1 cellular context compared by ENCODE assay signal in the genomic region with DNA sequence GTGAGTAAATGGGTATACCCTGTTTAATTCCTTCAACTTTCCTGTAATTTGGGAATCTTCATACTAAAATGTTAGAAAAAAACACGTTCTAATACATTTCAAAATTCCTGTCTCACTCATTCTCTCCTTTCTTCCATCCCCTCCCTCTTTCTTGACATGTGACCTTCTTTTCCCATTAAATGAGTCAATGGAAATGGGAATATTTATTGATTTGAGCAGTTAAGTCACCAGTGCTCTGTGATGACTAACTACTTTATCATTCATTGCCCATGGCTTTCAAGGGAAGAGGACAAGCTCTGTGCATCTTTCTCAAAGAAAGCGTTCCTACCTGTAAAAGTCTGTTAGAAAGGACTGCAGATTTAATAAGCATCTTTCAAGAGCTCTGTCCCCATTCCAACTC.
A peak's percentile ranks its signal among the peaks of the same experiment; 100 is the strongest.
TF ChIP-seq lines count a peak whose summit lies in the region.

No MANE protein-coding gene starts in this region.

TF ChIP-seq in IMR-90, 13 proteins besides CTCF, POLR2A, EP300 and RAD21:
- no peak for TF ChIP-seq CHD1 (IDR thresholded peaks at IDR 0.05; ENCODE audit: low read depth, low read length)
- TF ChIP-seq MAZ (IDR thresholded peaks at IDR 0.05; ENCODE audit: borderline replicate concordance, low read depth, low read length) = no peak
- TF ChIP-seq, protein P1, sequence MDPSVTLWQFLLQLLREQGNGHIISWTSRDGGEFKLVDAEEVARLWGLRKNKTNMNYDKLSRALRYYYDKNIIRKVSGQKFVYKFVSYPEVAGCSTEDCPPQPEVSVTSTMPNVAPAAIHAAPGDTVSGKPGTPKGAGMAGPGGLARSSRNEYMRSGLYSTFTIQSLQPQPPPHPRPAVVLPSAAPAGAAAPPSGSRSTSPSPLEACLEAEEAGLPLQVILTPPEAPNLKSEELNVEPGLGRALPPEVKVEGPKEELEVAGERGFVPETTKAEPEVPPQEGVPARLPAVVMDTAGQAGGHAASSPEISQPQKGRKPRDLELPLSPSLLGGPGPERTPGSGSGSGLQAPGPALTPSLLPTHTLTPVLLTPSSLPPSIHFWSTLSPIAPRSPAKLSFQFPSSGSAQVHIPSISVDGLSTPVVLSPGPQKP (IDR thresholded peaks at IDR 0.05; ENCODE audit: borderline replicate concordance, low read depth, low read length) = no peak
- TF ChIP-seq, protein P2, sequence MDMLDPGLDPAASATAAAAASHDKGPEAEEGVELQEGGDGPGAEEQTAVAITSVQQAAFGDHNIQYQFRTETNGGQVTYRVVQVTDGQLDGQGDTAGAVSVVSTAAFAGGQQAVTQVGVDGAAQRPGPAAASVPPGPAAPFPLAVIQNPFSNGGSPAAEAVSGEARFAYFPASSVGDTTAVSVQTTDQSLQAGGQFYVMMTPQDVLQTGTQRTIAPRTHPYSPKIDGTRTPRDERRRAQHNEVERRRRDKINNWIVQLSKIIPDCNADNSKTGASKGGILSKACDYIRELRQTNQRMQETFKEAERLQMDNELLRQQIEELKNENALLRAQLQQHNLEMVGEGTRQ (IDR thresholded peaks at IDR 0.05; ENCODE audit: low read depth, low read length) = peak; percentile 53
- no peak for TF ChIP-seq BHLHE40 (IDR thresholded peaks at IDR 0.05; ENCODE audit: low read depth, low read length)
- no peak for TF ChIP-seq RFX5 (IDR thresholded peaks at IDR 0.05; ENCODE audit: low read depth, low read length)
- no peak for TF ChIP-seq NFE2L2 (IDR thresholded peaks at IDR 0.05; ENCODE audit: low read depth, low read length)
- TF ChIP-seq RCOR1 (IDR thresholded peaks at IDR 0.05; ENCODE audit: insufficient replicate concordance, low read length) = no peak
- TF ChIP-seq FOS (IDR thresholded peaks at IDR 0.05; ENCODE audit: low read depth, low read length) = 0 out of 2 replicates have a peak, but pooled peaks have one; percentile 6
- no peak for TF ChIP-seq CEBPB (IDR thresholded peaks at IDR 0.05; ENCODE audit: low read depth, low read length)
- no peak for TF ChIP-seq MAFK (IDR thresholded peaks at IDR 0.05; ENCODE audit: low read depth, low read length)
- TF ChIP-seq SMC3 (IDR thresholded peaks at IDR 0.05; ENCODE audit: low read depth, low read length) = no peak
- TF ChIP-seq MXI1 (IDR thresholded peaks at IDR 0.05; ENCODE audit: borderline replicate concordance, low read depth, low read length) = no peak
